ENCODE assay signal across 19 cellular contexts in the genomic region with DNA sequence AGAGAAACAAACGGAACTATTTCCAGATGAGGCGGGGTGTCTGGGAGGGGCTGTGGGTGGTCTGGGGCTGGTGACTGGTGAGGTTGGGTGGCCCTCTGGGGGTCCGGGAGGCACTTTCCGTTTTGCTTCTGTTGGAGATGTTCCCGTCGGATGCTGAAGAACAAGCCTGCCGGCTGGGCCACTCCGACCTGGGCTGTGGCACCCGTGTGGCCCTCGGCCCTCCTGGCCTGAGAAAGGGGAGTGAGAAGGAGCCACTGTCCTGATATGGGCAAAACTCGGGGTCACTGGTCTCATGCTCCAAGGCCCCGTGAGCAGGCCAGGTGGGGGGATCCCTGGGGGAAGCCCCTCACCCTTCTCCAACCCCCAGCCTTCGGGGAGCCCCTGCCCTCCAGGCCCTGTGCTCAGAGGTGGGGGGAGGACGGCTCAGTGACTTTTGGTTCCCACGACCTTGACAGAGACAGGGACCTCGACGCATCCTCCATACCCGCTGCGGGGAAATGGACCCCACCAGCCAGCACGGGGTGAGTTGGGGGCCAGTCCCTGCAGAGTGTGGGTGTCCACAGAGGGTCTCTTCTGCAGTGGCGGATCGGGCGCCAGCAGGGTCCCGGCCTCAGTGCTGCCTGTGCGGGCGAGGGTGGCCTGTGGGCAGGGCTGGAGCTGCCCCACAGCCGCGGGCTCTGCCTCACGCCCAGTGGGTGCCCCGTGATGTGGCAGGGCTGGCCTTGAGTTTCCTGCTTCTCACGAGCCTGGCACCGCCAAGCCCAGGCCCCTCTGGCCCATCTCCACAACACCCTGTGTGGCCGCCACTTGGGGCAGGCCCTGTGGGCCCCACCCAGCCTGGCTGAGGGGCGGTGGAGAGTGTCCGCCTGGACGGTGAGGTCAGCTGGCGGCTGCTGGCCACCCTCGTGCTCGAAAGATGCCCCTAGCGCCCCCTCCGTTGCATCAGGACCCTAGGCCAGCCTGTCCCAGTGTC. TPM values are rescaled to one million over a fixed set of nuclear protein-coding genes. Genes with fewer than 3 reads are reported as not detected.
DNase-seq lines count a peak whose midpoint lies in the region; ATAC-seq, FAIRE-seq and TF ChIP-seq lines count a peak whose summit lies in the region.
"Had no signal": no experiment of that assay in that cellular context is flagged by ENCODE, and none has a peak within 500 bp of the region (broad histone marks: within the 10 kb centered on the region; RNA-seq: fewer than 3 reads in every experiment).

No MANE protein-coding gene starts in this region.

- 96% methylated on average over 10 of the region's 41 CpGs for WGBS in HepG2 (ENCODE audit: low lambda C conversion rate)

- peaks cover 8% of the 10 kb centered on the region for H3K36me3 ChIP-seq in RWPE2 (ENCODE audit: low read depth)
- H3K36me3 ChIP-seq in HepG2 (replicated peaks in 1 of 2; ENCODE audit: control insufficient read depth in 1 of 2, insufficient read depth in 2 of 2, low read length in 2 of 2) = peaks cover 3 to 13% of the 10 kb centered on the region in 2 experiments; a peak in 2 of 5 replicates
- H3K36me3 ChIP-seq in tibial artery = peaks cover 9 to 55% (median 24%) of the 10 kb centered on the region in 3 donors

- peak; percentile 8 for DNase-seq in activated naive CD4-positive, alpha-beta T cell treated with anti-CD3 and anti-CD28 coated beads, Interleukin-2, amount 50 U/mL, for 16 hours
- DNase-seq in activated naive CD4-positive, alpha-beta T cell treated with anti-CD3 and anti-CD28 coated beads, Interleukin-2, amount 10 ng/mL, durations not matched to agents 7 days and 5 days = no peak
- DNase-seq in RWPE2 (ENCODE audit: low spot score) (peak; percentile 48), HepG2 (ENCODE audit: low spot score) (no peak), tibial artery (no peak), foreskin melanocyte (no peak), NCI-H2227 (lab: John Stamatoyannopoulos, UW; ENCODE audit: unreplicated experiment) (no peak)
- DNase-seq: 8988T; CD4-positive, CD25-positive, alpha-beta regulatory T cell; H9; NCI-H187 treated with DMSO at 0.1 percent for 48 hours; NCI-H446; NK-92 treated with Interleukin-12 subunit alpha and Interleukin-12 subunit beta, amount 100 ng/mL, for 24 hours; SIG-M5 had no signal

- H3K9ac ChIP-seq in HepG2 (ENCODE audit: insufficient read depth, low read depth, low read length) = no peak overlapping the region

- H3K9me3 ChIP-seq in RWPE2 (ENCODE audit: severe bottlenecking) = no peaks in the 10 kb centered on the region
- no peaks in the 10 kb centered on the region for H3K9me3 ChIP-seq in HepG2 (ENCODE audit: low read length)
- no peaks in the 10 kb centered on the region for H3K9me3 ChIP-seq in tibial artery

- H3K36me3 Mint-ChIP-seq in activated naive CD4-positive, alpha-beta T cell treated with anti-CD3 and anti-CD28 coated beads, Interleukin-2, amount 10 ng/mL, durations not matched to agents 7 days and 5 days = peaks cover 10% of the 10 kb centered on the region

- no peak overlapping the region for H3K27ac Mint-ChIP-seq in activated naive CD4-positive, alpha-beta T cell treated with anti-CD3 and anti-CD28 coated beads, Interleukin-2, amount 10 ng/mL, durations not matched to agents 7 days and 5 days
- H3K27ac Mint-ChIP-seq: CD4-positive, CD25-positive, alpha-beta regulatory T cell had no signal

- H3K79me2 ChIP-seq in HepG2 (ENCODE audit: insufficient read depth, low read length) = no peaks in the 10 kb centered on the region

- H3K4me2 ChIP-seq in HepG2 (ENCODE audit: low read depth, low read length) = no peak overlapping the region

- TF ChIP-seq EP300 in HepG2 (IDR thresholded peaks at IDR 0.05; ENCODE audit: low read depth in 2 of 2, low read length in 2 of 2) (no peak), HepG2 (CRISPR knock-in tag; IDR thresholded peaks at IDR 0.05; ENCODE audit: borderline replicate concordance) (no peak)

- no peaks in the 10 kb centered on the region for H3K27me3 ChIP-seq in RWPE2 (ENCODE audit: insufficient read depth, poor library complexity, severe bottlenecking)
- peaks cover 0 to 5% of the 10 kb centered on the region in 2 experiments; a peak in 2 of 5 replicates for H3K27me3 ChIP-seq in HepG2 (ENCODE audit: control insufficient read depth in 1 of 2, insufficient read depth in 2 of 2, low read length in 2 of 2)
- H3K27me3 ChIP-seq in tibial artery = no peaks in the 10 kb centered on the region

- TF ChIP-seq CTCF in RWPE2 (IDR thresholded peaks at IDR 0.05; ENCODE audit: poor library complexity, severe bottlenecking) (no peak), HepG2 (CRISPR knock-in tag; IDR thresholded peaks at IDR 0.05) (no peak), tibial artery (IDR thresholded peaks at IDR 0.05) (no peak)

- BruUV-seq in HepG2 (replicated peaks; lab: Mats Ljungman, UMichigan) = no TSS peak

- peaks cover 17% of the 10 kb centered on the region for H3K4me1 Mint-ChIP-seq in activated naive CD4-positive, alpha-beta T cell treated with anti-CD3 and anti-CD28 coated beads, Interleukin-2, amount 10 ng/mL, durations not matched to agents 7 days and 5 days

- no peak overlapping the region for H3K4me3 Mint-ChIP-seq in activated naive CD4-positive, alpha-beta T cell treated with anti-CD3 and anti-CD28 coated beads, Interleukin-2, amount 10 ng/mL, durations not matched to agents 7 days and 5 days
- H3K4me3 Mint-ChIP-seq: CD4-positive, CD25-positive, alpha-beta regulatory T cell; H9 had no signal

- no peaks in the 10 kb centered on the region for H4K20me1 ChIP-seq in HepG2 (ENCODE audit: insufficient read depth, low read length)

- no peak overlapping the region for H3K4me3 ChIP-seq in RWPE2 (ENCODE audit: severe bottlenecking)
- no peak overlapping the region for H3K4me3 ChIP-seq in HepG2 (replicated peaks in 1 of 3; ENCODE audit: insufficient read depth in 1 of 3, low read depth in 2 of 3, low read length in 3 of 3)
- no peak overlapping the region for H3K4me3 ChIP-seq in tibial artery

- TF ChIP-seq RAD21 in HepG2 (CRISPR knock-in tag; IDR thresholded peaks at IDR 0.05) = no peak

- H2AFZ ChIP-seq in HepG2 (ENCODE audit: low read length) = no peak overlapping the region

- no peak overlapping the region for H3K27ac ChIP-seq in RWPE2 (ENCODE audit: poor library complexity, severe bottlenecking)
- no peak overlapping the region for H3K27ac ChIP-seq in HepG2 (ENCODE audit: extremely low read length, insufficient read depth, low read length)
- peak overlapping the region; percentile 96 to 97 for H3K27ac ChIP-seq in tibial artery

- FAIRE-seq in HepG2 (lab: Jason Lieb, UNC) = no peak
- FAIRE-seq: GM19239 had no signal

- in situ Hi-C loops in HepG2 (cut with HindIII; ENCODE audit: extremely low pct_ligation_motif_present, low pct_unique_long_range_greater_than_20kb) = no loop called here

- CTCF ChIA-PET in activated naive CD4-positive, alpha-beta T cell treated with anti-CD3 and anti-CD28 coated beads, Interleukin-2, amount 10 ng/mL, durations not matched to agents 7 days and 5 days (lab: Charles Lee) = no interaction called here
- CTCF ChIA-PET in HepG2 (lab: Yijun Ruan, JAX; ENCODE audit: low intra/inter-chr PET ratio, low total read pairs) = no interaction called here

- POLR2A ChIA-PET in HepG2 (lab: Yijun Ruan, JAX) = no interaction called here

- H3K9me3 Mint-ChIP-seq in activated naive CD4-positive, alpha-beta T cell treated with anti-CD3 and anti-CD28 coated beads, Interleukin-2, amount 10 ng/mL, durations not matched to agents 7 days and 5 days = no peaks in the 10 kb centered on the region
- H3K9me3 Mint-ChIP-seq: H9, IgD-negative memory B cell had no signal

- peaks cover 14% of the 10 kb centered on the region for H3K27me3 Mint-ChIP-seq in activated naive CD4-positive, alpha-beta T cell treated with anti-CD3 and anti-CD28 coated beads, Interleukin-2, amount 10 ng/mL, durations not matched to agents 7 days and 5 days

- intact Hi-C loops in HepG2 (cut with micrococcal nuclease; ENCODE audit: unreplicated experiment) = no loop called here
- intact Hi-C loops in tibial artery (cut with DNase I; ENCODE audit: low total_unique reads) = no loop called here

- ATAC-seq in RWPE2 (ENCODE audit: low read depth) (no peak), HepG2 (no peak), GM21515 (IDR thresholded peaks at IDR 0.05; ENCODE audit: unreplicated experiment) (no peak)

- H3K4me1 ChIP-seq in RWPE2 (ENCODE audit: insufficient read depth, poor library complexity, severe bottlenecking) = no peaks in the 10 kb centered on the region
- peaks cover 19% of the 10 kb centered on the region for H3K4me1 ChIP-seq in HepG2 (ENCODE audit: insufficient read depth, low read length)
- peaks cover 0 to 46% (median 37%) of the 10 kb centered on the region in 4 donors for H3K4me1 ChIP-seq in tibial artery

- TF ChIP-seq POLR2A in HepG2 (IDR thresholded peaks at IDR 0.05; ENCODE audit: insufficient read depth in 1 of 2, low read depth in 2 of 2, low read length in 2 of 2) = no peak

RNA-seq across cellular contexts. Expression of gene TBXA2R, which starts 4.4 kb away (rescaled TPM):
- not detected in 2 replicates for total RNA-seq in HepG2 (2016; rRNA removed; fragmentation: Illumina TruSeq; extraction: Trizol)
- not detected in 2 replicates for total RNA-seq in HepG2 (2016; cell fraction: cytosol; rRNA removed; fragmentation: Illumina TruSeq; extraction: Trizol; ENCODE audit: low read depth)
- total RNA-seq in HepG2 (2016; cell fraction: insoluble cytoplasmic fraction; rRNA removed; fragmentation: Illumina TruSeq; extraction: Trizol) = not detected in 2 replicates
- total RNA-seq in HepG2 (2016; cell fraction: membrane; rRNA removed; fragmentation: Illumina TruSeq; extraction: Trizol) = not detected in 2 replicates
- not detected in 2 replicates for total RNA-seq in HepG2 (2016; cell fraction: nucleus; rRNA removed; fragmentation: Illumina TruSeq; extraction: Trizol)
- polyA plus RNA-seq in HepG2 (2011; rRNA removed) = 0.05 and 0.09 TPM in 2 replicates
- polyA plus RNA-seq in HepG2 (2011; cell fraction: cytosol; rRNA removed) = 0.04 TPM in 2 replicates
- 0.11 TPM in 1 of 2 replicates, not detected in the other for polyA plus RNA-seq in HepG2 (2011; cell fraction: nucleus; rRNA removed)
- polyA plus RNA-seq in HepG2 (2012) = not detected in 2 replicates
- polyA plus RNA-seq in HepG2 (2016; cell fraction: cytosol; fragmentation: Illumina TruSeq; extraction: Trizol; ENCODE audit: low read depth) = not detected in 2 replicates
- not detected in 2 replicates for polyA plus RNA-seq in HepG2 (2016; cell fraction: insoluble cytoplasmic fraction; fragmentation: Illumina TruSeq; extraction: Trizol; ENCODE audit: low read depth)
- not detected in 2 replicates for polyA plus RNA-seq in HepG2 (2016; cell fraction: membrane; fragmentation: Illumina TruSeq; extraction: Trizol; ENCODE audit: low read depth)
- polyA plus RNA-seq in HepG2 (2016; cell fraction: nucleus; fragmentation: Illumina TruSeq; extraction: Trizol; ENCODE audit: insufficient read depth, low read depth) = not detected in 2 replicates
- polyA minus RNA-seq in HepG2 (2011; rRNA and poly(A)+ RNA removed; ENCODE audit: low replicate concordance) = 0.20 and 1.3 TPM in 2 replicates
- polyA minus RNA-seq in HepG2 (2011; cell fraction: cytosol; rRNA and poly(A)+ RNA removed) = not detected in 2 replicates
- polyA minus RNA-seq in HepG2 (2011; cell fraction: nucleus; rRNA and poly(A)+ RNA removed) = not detected in 2 replicates
- total RNA-seq: HT-29, OCI-LY7 had no signal

RNA-seq across cellular contexts. Expression of gene CACTIN, which starts 15.6 kb away (rescaled TPM):
- total RNA-seq in HepG2 (2016; rRNA removed; fragmentation: Illumina TruSeq; extraction: Trizol) = 11.1 and 16.6 TPM in 2 replicates
- 2.8 and 3.1 TPM in 2 replicates for total RNA-seq in HepG2 (2016; cell fraction: cytosol; rRNA removed; fragmentation: Illumina TruSeq; extraction: Trizol; ENCODE audit: low read depth)
- 11.2 and 17.9 TPM in 2 replicates for total RNA-seq in HepG2 (2016; cell fraction: insoluble cytoplasmic fraction; rRNA removed; fragmentation: Illumina TruSeq; extraction: Trizol)
- total RNA-seq in HepG2 (2016; cell fraction: membrane; rRNA removed; fragmentation: Illumina TruSeq; extraction: Trizol) = 4.7 and 5.6 TPM in 2 replicates
- total RNA-seq in HepG2 (2016; cell fraction: nucleus; rRNA removed; fragmentation: Illumina TruSeq; extraction: Trizol) = 9.0 and 11.6 TPM in 2 replicates
- polyA plus RNA-seq in HepG2 (2011; rRNA removed) = 10.0 and 11.5 TPM in 2 replicates
- 6.6 and 11.2 TPM in 2 replicates for polyA plus RNA-seq in HepG2 (2011; cell fraction: cytosol; rRNA removed)
- polyA plus RNA-seq in HepG2 (2011; cell fraction: nucleus; rRNA removed) = 31.8 and 41.5 TPM in 2 replicates
- 5.7 and 5.8 TPM in 2 replicates for polyA plus RNA-seq in HepG2 (2012)
- 1.7 and 1.8 TPM in 2 replicates for polyA plus RNA-seq in HepG2 (2016; cell fraction: cytosol; fragmentation: Illumina TruSeq; extraction: Trizol; ENCODE audit: low read depth)
- polyA plus RNA-seq in HepG2 (2016; cell fraction: insoluble cytoplasmic fraction; fragmentation: Illumina TruSeq; extraction: Trizol; ENCODE audit: low read depth) = 10.2 and 13.0 TPM in 2 replicates
- polyA plus RNA-seq in HepG2 (2016; cell fraction: membrane; fragmentation: Illumina TruSeq; extraction: Trizol; ENCODE audit: low read depth) = 3.7 and 4.0 TPM in 2 replicates
- polyA plus RNA-seq in HepG2 (2016; cell fraction: nucleus; fragmentation: Illumina TruSeq; extraction: Trizol; ENCODE audit: insufficient read depth, low read depth) = 28.6 and 30.2 TPM in 2 replicates
- 9.7 and 19.5 TPM in 2 replicates for polyA minus RNA-seq in HepG2 (2011; rRNA and poly(A)+ RNA removed; ENCODE audit: low replicate concordance)
- 5.0 and 5.2 TPM in 2 replicates for polyA minus RNA-seq in HepG2 (2011; cell fraction: cytosol; rRNA and poly(A)+ RNA removed)
- polyA minus RNA-seq in HepG2 (2011; cell fraction: nucleus; rRNA and poly(A)+ RNA removed) = 5.3 and 5.7 TPM in 2 replicates

RNA-seq across cellular contexts. Expression of gene GIPC3, which starts 25.8 kb away (rescaled TPM):
- not detected in 2 replicates for total RNA-seq in HepG2 (2016; rRNA removed; fragmentation: Illumina TruSeq; extraction: Trizol)
- not detected in 2 replicates for total RNA-seq in HepG2 (2016; cell fraction: cytosol; rRNA removed; fragmentation: Illumina TruSeq; extraction: Trizol; ENCODE audit: low read depth)
- not detected in 2 replicates for total RNA-seq in HepG2 (2016; cell fraction: insoluble cytoplasmic fraction; rRNA removed; fragmentation: Illumina TruSeq; extraction: Trizol)
- total RNA-seq in HepG2 (2016; cell fraction: membrane; rRNA removed; fragmentation: Illumina TruSeq; extraction: Trizol) = not detected in 2 replicates
- not detected in 2 replicates for total RNA-seq in HepG2 (2016; cell fraction: nucleus; rRNA removed; fragmentation: Illumina TruSeq; extraction: Trizol)
- 0.05 and 0.08 TPM in 2 replicates for polyA plus RNA-seq in HepG2 (2011; rRNA removed)
- 0.01 and 0.03 TPM in 2 replicates for polyA plus RNA-seq in HepG2 (2011; cell fraction: cytosol; rRNA removed)
- polyA plus RNA-seq in HepG2 (2011; cell fraction: nucleus; rRNA removed) = 0.14 and 0.17 TPM in 2 replicates
- 0.04 TPM in 1 of 2 replicates, not detected in the other for polyA plus RNA-seq in HepG2 (2012)
- not detected in 2 replicates for polyA plus RNA-seq in HepG2 (2016; cell fraction: cytosol; fragmentation: Illumina TruSeq; extraction: Trizol; ENCODE audit: low read depth)
- polyA plus RNA-seq in HepG2 (2016; cell fraction: insoluble cytoplasmic fraction; fragmentation: Illumina TruSeq; extraction: Trizol; ENCODE audit: low read depth) = not detected in 2 replicates
- polyA plus RNA-seq in HepG2 (2016; cell fraction: membrane; fragmentation: Illumina TruSeq; extraction: Trizol; ENCODE audit: low read depth) = not detected in 2 replicates
- not detected in 2 replicates for polyA plus RNA-seq in HepG2 (2016; cell fraction: nucleus; fragmentation: Illumina TruSeq; extraction: Trizol; ENCODE audit: insufficient read depth, low read depth)
- polyA minus RNA-seq in HepG2 (2011; rRNA and poly(A)+ RNA removed; ENCODE audit: low replicate concordance) = 0.02 and 5.9 TPM in 2 replicates
- not detected in 2 replicates for polyA minus RNA-seq in HepG2 (2011; cell fraction: cytosol; rRNA and poly(A)+ RNA removed)
- polyA minus RNA-seq in HepG2 (2011; cell fraction: nucleus; rRNA and poly(A)+ RNA removed) = not detected in 2 replicates
- total RNA-seq: HT-29, OCI-LY7 had no signal
- polyA plus RNA-seq: IgD-negative memory B cell had no signal

RNA-seq across cellular contexts. Expression of gene HMG20B, which starts 38.3 kb away (rescaled TPM):
- total RNA-seq in HepG2 (2016; rRNA removed; fragmentation: Illumina TruSeq; extraction: Trizol) = 23.0 and 29.2 TPM in 2 replicates
- total RNA-seq in HepG2 (2016; cell fraction: cytosol; rRNA removed; fragmentation: Illumina TruSeq; extraction: Trizol; ENCODE audit: low read depth) = 26.2 and 31.3 TPM in 2 replicates
- 26.2 and 29.0 TPM in 2 replicates for total RNA-seq in HepG2 (2016; cell fraction: insoluble cytoplasmic fraction; rRNA removed; fragmentation: Illumina TruSeq; extraction: Trizol)
- total RNA-seq in HepG2 (2016; cell fraction: membrane; rRNA removed; fragmentation: Illumina TruSeq; extraction: Trizol) = 40.2 and 42.4 TPM in 2 replicates
- 17.0 TPM in 2 replicates for total RNA-seq in HepG2 (2016; cell fraction: nucleus; rRNA removed; fragmentation: Illumina TruSeq; extraction: Trizol)
- 23.9 and 24.8 TPM in 2 replicates for polyA plus RNA-seq in HepG2 (2011; rRNA removed)
- polyA plus RNA-seq in HepG2 (2011; cell fraction: cytosol; rRNA removed) = 17.7 and 28.8 TPM in 2 replicates
- 73.5 and 97.4 TPM in 2 replicates for polyA plus RNA-seq in HepG2 (2011; cell fraction: nucleus; rRNA removed)
- 19.0 and 22.8 TPM in 2 replicates for polyA plus RNA-seq in HepG2 (2012)
- polyA plus RNA-seq in HepG2 (2016; cell fraction: cytosol; fragmentation: Illumina TruSeq; extraction: Trizol; ENCODE audit: low read depth) = 33.9 and 35.6 TPM in 2 replicates
- 36.6 TPM in 2 replicates for polyA plus RNA-seq in HepG2 (2016; cell fraction: insoluble cytoplasmic fraction; fragmentation: Illumina TruSeq; extraction: Trizol; ENCODE audit: low read depth)
- 38.7 and 44.5 TPM in 2 replicates for polyA plus RNA-seq in HepG2 (2016; cell fraction: membrane; fragmentation: Illumina TruSeq; extraction: Trizol; ENCODE audit: low read depth)
- polyA plus RNA-seq in HepG2 (2016; cell fraction: nucleus; fragmentation: Illumina TruSeq; extraction: Trizol; ENCODE audit: insufficient read depth, low read depth) = 80.7 and 81.4 TPM in 2 replicates
- 13.9 and 67.7 TPM in 2 replicates for polyA minus RNA-seq in HepG2 (2011; rRNA and poly(A)+ RNA removed; ENCODE audit: low replicate concordance)
- polyA minus RNA-seq in HepG2 (2011; cell fraction: cytosol; rRNA and poly(A)+ RNA removed) = 10.8 and 16.1 TPM in 2 replicates
- polyA minus RNA-seq in HepG2 (2011; cell fraction: nucleus; rRNA and poly(A)+ RNA removed) = 8.7 and 9.7 TPM in 2 replicates

RNA-seq across cellular contexts. Expression of gene MFSD12, which starts 53.6 kb away (rescaled TPM):
- total RNA-seq in HepG2 (2016; rRNA removed; fragmentation: Illumina TruSeq; extraction: Trizol) = 14.0 and 29.1 TPM in 2 replicates
- 9.9 and 10.2 TPM in 2 replicates for total RNA-seq in HepG2 (2016; cell fraction: cytosol; rRNA removed; fragmentation: Illumina TruSeq; extraction: Trizol; ENCODE audit: low read depth)
- total RNA-seq in HepG2 (2016; cell fraction: insoluble cytoplasmic fraction; rRNA removed; fragmentation: Illumina TruSeq; extraction: Trizol) = 10.6 and 28.5 TPM in 2 replicates
- 19.7 and 20.6 TPM in 2 replicates for total RNA-seq in HepG2 (2016; cell fraction: membrane; rRNA removed; fragmentation: Illumina TruSeq; extraction: Trizol)
- total RNA-seq in HepG2 (2016; cell fraction: nucleus; rRNA removed; fragmentation: Illumina TruSeq; extraction: Trizol) = 25.3 and 29.9 TPM in 2 replicates
- polyA plus RNA-seq in HepG2 (2011; rRNA removed) = 27.2 and 37.0 TPM in 2 replicates
- polyA plus RNA-seq in HepG2 (2011; cell fraction: cytosol; rRNA removed) = 16.9 and 29.1 TPM in 2 replicates
- polyA plus RNA-seq in HepG2 (2011; cell fraction: nucleus; rRNA removed) = 143 and 182 TPM in 2 replicates
- 21.1 and 40.6 TPM in 2 replicates for polyA plus RNA-seq in HepG2 (2012)
- polyA plus RNA-seq in HepG2 (2016; cell fraction: cytosol; fragmentation: Illumina TruSeq; extraction: Trizol; ENCODE audit: low read depth) = 12.9 and 14.1 TPM in 2 replicates
- 12.6 and 14.9 TPM in 2 replicates for polyA plus RNA-seq in HepG2 (2016; cell fraction: insoluble cytoplasmic fraction; fragmentation: Illumina TruSeq; extraction: Trizol; ENCODE audit: low read depth)
- 19.3 and 20.1 TPM in 2 replicates for polyA plus RNA-seq in HepG2 (2016; cell fraction: membrane; fragmentation: Illumina TruSeq; extraction: Trizol; ENCODE audit: low read depth)
- polyA plus RNA-seq in HepG2 (2016; cell fraction: nucleus; fragmentation: Illumina TruSeq; extraction: Trizol; ENCODE audit: insufficient read depth, low read depth) = 55.9 and 62.9 TPM in 2 replicates
- polyA minus RNA-seq in HepG2 (2011; rRNA and poly(A)+ RNA removed; ENCODE audit: low replicate concordance) = 76.5 and 865 TPM in 2 replicates
- 29.2 and 33.3 TPM in 2 replicates for polyA minus RNA-seq in HepG2 (2011; cell fraction: cytosol; rRNA and poly(A)+ RNA removed)
- polyA minus RNA-seq in HepG2 (2011; cell fraction: nucleus; rRNA and poly(A)+ RNA removed) = 22.5 and 22.8 TPM in 2 replicates

Comparison
In these comparisons a context has a peak if more than half of its experiments do, and no peak if none do; other contexts are left out.
1. DNase-seq: peak in activated naive CD4-positive, alpha-beta T cell treated with anti-CD3 and anti-CD28 coated beads, Interleukin-2, amount 50 U/mL, for 16 hours (single experiment) and RWPE2 (single experiment); none in activated naive CD4-positive, alpha-beta T cell treated with anti-CD3 and anti-CD28 coated beads, Interleukin-2, amount 10 ng/mL, durations not matched to agents 7 days and 5 days (single experiment), HepG2 (single experiment), tibial artery (0 of 2), foreskin melanocyte (single experiment) and NCI-H2227 (single experiment).
2. H3K27ac ChIP-seq: peak in tibial artery (2 of 2); none in RWPE2 (single experiment) and HepG2 (single experiment).